8 cellular contexts compared by ENCODE assay signal in genomic region chr13:49214917-49215376, GRCh38. TPM values are rescaled to one million over a fixed set of nuclear protein-coding genes. Genes with fewer than 3 reads are reported as not detected.
DNase-seq lines count a peak whose midpoint lies in the region; ATAC-seq and TF ChIP-seq lines count a peak whose summit lies in the region.

No MANE protein-coding gene starts in this region.

- no peak overlapping the region for H3K23ac ChIP-seq in mesenchymal stem cell (ENCODE audit: low read length in 2 of 2)

- no peak overlapping the region for H3K4me3 Mint-ChIP-seq in activated T-cell treated with anti-CD3 and anti-CD28 coated beads, Interleukin-2, amount 50 U/mL, for 24 hours

- H3K14ac ChIP-seq in mesenchymal stem cell (ENCODE audit: low read length in 2 of 2), result no peak overlapping the region

- H2AFZ ChIP-seq in mesenchymal stem cell (ENCODE audit: low read depth, low read length), result no peak overlapping the region

- H3K36me3 ChIP-seq in mesenchymal stem cell (ENCODE audit: control insufficient read depth in 1 of 2, insufficient read depth in 2 of 2, low read depth in 1 of 2, low read length in 2 of 2), result peaks cover 7 to 21% of the 10 kb centered on the region in 2 experiments

- H3K9me3 Mint-ChIP-seq in activated T-cell treated with anti-CD3 and anti-CD28 coated beads, Interleukin-2, amount 50 U/mL, for 24 hours, result no peaks in the 10 kb centered on the region

- H3K36me3 Mint-ChIP-seq in activated T-cell treated with anti-CD3 and anti-CD28 coated beads, Interleukin-2, amount 50 U/mL, for 24 hours (ENCODE audit: low read depth), result peaks cover 23% of the 10 kb centered on the region

- H3K4me2 ChIP-seq in mesenchymal stem cell (ENCODE audit: low read length, poor library complexity, severe bottlenecking), result no peak overlapping the region

- H2BK15ac ChIP-seq in mesenchymal stem cell (ENCODE audit: low read depth, poor library complexity, severe bottlenecking), result no peak overlapping the region

- H3K27me3 ChIP-seq in mesenchymal stem cell (ENCODE audit: control insufficient read depth in 1 of 2, insufficient read depth in 1 of 2, low read length in 2 of 2), result peaks cover 31 to 34% of the 10 kb centered on the region in 2 experiments

- no peak overlapping the region for H4K91ac ChIP-seq in mesenchymal stem cell (ENCODE audit: low read length)

- ATAC-seq in GM19468 (IDR thresholded peaks at IDR 0.05; ENCODE audit: extremely low read depth, unreplicated experiment), result peak; percentile 78
- ATAC-seq in left colon, result peak; percentile 86

- H4K8ac ChIP-seq in mesenchymal stem cell (ENCODE audit: low read length), result no peak overlapping the region

- no peak overlapping the region for H3K4ac ChIP-seq in mesenchymal stem cell (ENCODE audit: low read depth in 1 of 2, low read length in 2 of 2)

- no peak overlapping the region for H2BK120ac ChIP-seq in mesenchymal stem cell (ENCODE audit: low read depth, low read length)

- intact Hi-C loops in left colon (cut with DNase I, micrococcal nuclease), result no loop called here

- no peak overlapping the region for H3K4me3 ChIP-seq in coronary artery
- no peak overlapping the region for H3K4me3 ChIP-seq in mesenchymal stem cell (ENCODE audit: insufficient read depth in 1 of 2, low read depth in 1 of 2, low read length in 2 of 2)

- peaks cover 16% of the 10 kb centered on the region for H3K4me1 Mint-ChIP-seq in activated T-cell treated with anti-CD3 and anti-CD28 coated beads, Interleukin-2, amount 50 U/mL, for 24 hours (ENCODE audit: low read depth)

- H3K27ac ChIP-seq in coronary artery (no peak overlapping the region), mesenchymal stem cell (ENCODE audit: low read length, poor library complexity, severe bottlenecking) (no peak overlapping the region)

- H3K27ac Mint-ChIP-seq in activated T-cell treated with anti-CD3 and anti-CD28 coated beads, Interleukin-2, amount 50 U/mL, for 24 hours, result peak overlapping the region; percentile 28

- no peak overlapping the region for H2BK12ac ChIP-seq in mesenchymal stem cell (ENCODE audit: low read length in 2 of 2)

- DNase-seq in CMK (ENCODE audit: low read depth), result peak; percentile 64
- DNase-seq in MV-4-11 (lab: John Stamatoyannopoulos, UW), result peak; percentile 97
- DNase-seq in activated T-cell treated with anti-CD3 and anti-CD28 coated beads, Interleukin-2, amount 50 U/mL, for 24 hours, result peak; percentile 52
- DNase-seq in left colon, result peak; percentile 56 to 69
- DNase-seq in coronary artery (ENCODE audit: low spot score), result no peak
- no peak for DNase-seq in mesenchymal stem cell
- no peak for DNase-seq in NCI-H345 treated with DMSO at 0.1 percent for 48 hours (lab: John Stamatoyannopoulos, UW; ENCODE audit: unreplicated experiment)

- no peak for TF ChIP-seq CTCF in coronary artery (IDR thresholded peaks at IDR 0.05)

- 87% methylated on average over 4 of the region's 6 CpGs for WGBS in mesenchymal stem cell

- H2BK5ac ChIP-seq in mesenchymal stem cell (ENCODE audit: low read depth, low read length, poor library complexity, severe bottlenecking), result no peak overlapping the region

- peaks cover 28% of the 10 kb centered on the region for H3K27me3 Mint-ChIP-seq in activated T-cell treated with anti-CD3 and anti-CD28 coated beads, Interleukin-2, amount 50 U/mL, for 24 hours

- no peak overlapping the region for H3K9ac ChIP-seq in mesenchymal stem cell (ENCODE audit: low read length)

- no peak overlapping the region for H2AK5ac ChIP-seq in mesenchymal stem cell (ENCODE audit: low read length, severe bottlenecking)

- peaks cover 8% of the 10 kb centered on the region for H3K4me1 ChIP-seq in mesenchymal stem cell (ENCODE audit: control insufficient read depth, insufficient read depth, low read depth, low read length)

- no peaks in the 10 kb centered on the region for H3K9me3 ChIP-seq in mesenchymal stem cell (ENCODE audit: control insufficient read depth, low read length)

- H3K18ac ChIP-seq in mesenchymal stem cell (ENCODE audit: low read depth in 1 of 2, low read length in 2 of 2), result no peak overlapping the region

- H3K79me1 ChIP-seq in mesenchymal stem cell (replicated peaks; ENCODE audit: low read length, poor library complexity, severe bottlenecking), result no peaks in the 10 kb centered on the region

RNA-seq across cellular contexts. Expression of gene MLNR, which starts 5.2 kb away (rescaled TPM):
- not detected for total RNA-seq in left colon
- polyA plus RNA-seq in mesenchymal stem cell (2013, experiment 1 of 2), result not detected
- polyA plus RNA-seq in mesenchymal stem cell (2013, experiment 2 of 2), result not detected

RNA-seq across cellular contexts. Expression of gene CDADC1, which starts 32.8 kb away (rescaled TPM):
- total RNA-seq in left colon, result 1 to 10 TPM; 6.5 to 7.1 TPM
- 10.1 TPM for polyA plus RNA-seq in mesenchymal stem cell (2013, experiment 1 of 2)
- 10.0 TPM for polyA plus RNA-seq in mesenchymal stem cell (2013, experiment 2 of 2)

Comparison
In these comparisons a context has a peak if more than half of its experiments do, and no peak if none do; other contexts are left out.
1. DNase-seq: peak in CMK (single experiment), MV-4-11 (single experiment), activated T-cell treated with anti-CD3 and anti-CD28 coated beads, Interleukin-2, amount 50 U/mL, for 24 hours (single experiment) and left colon (2 of 2); none in coronary artery (single experiment), mesenchymal stem cell (single experiment) and NCI-H345 treated with DMSO at 0.1 percent for 48 hours (single experiment).